Comparison of ENCODE assay signal across 23 cellular contexts in genomic region chr10:95304463-95304862, GRCh38.
"Had no signal": no experiment of that assay in that cellular context is flagged by ENCODE, and none has a peak within 500 bp of the region (broad histone marks: within the 10 kb centered on the region; RNA-seq: fewer than 3 reads in every experiment).

No MANE protein-coding gene starts in this region.

- H3K9me3 Mint-ChIP-seq: dendritic cell treated with granulocyte-macrophage colony-stimulating factor and Interleukin-4, amounts not matched to agents 40 ng/mL and 50 ng/mL, for 4 days; effector memory CD8-positive, alpha-beta T cell; immature natural killer cell; memory B cell; naive B cell; nephron progenitor cell had no signal

- H3K27ac ChIP-seq: esophagus squamous epithelium, gastroesophageal sphincter, left ventricle myocardium inferior, lower lobe of right lung, neutrophil, right atrium auricular region, thoracic aorta had no signal

- FAIRE-seq: keratinocyte, small intestine had no signal

- H3K4me3 Mint-ChIP-seq: dendritic cell treated with granulocyte-macrophage colony-stimulating factor and Interleukin-4, amounts not matched to agents 40 ng/mL and 50 ng/mL, for 4 days; effector memory CD8-positive, alpha-beta T cell; immature natural killer cell; memory B cell; naive B cell; nephron progenitor cell had no signal

- H3K27me3 ChIP-seq: esophagus squamous epithelium, gastroesophageal sphincter, neutrophil, right atrium auricular region, stomach, transverse colon had no signal

- H3K27ac Mint-ChIP-seq: dendritic cell treated with granulocyte-macrophage colony-stimulating factor and Interleukin-4, amounts not matched to agents 40 ng/mL and 50 ng/mL, for 4 days; effector memory CD8-positive, alpha-beta T cell; immature natural killer cell; memory B cell; naive B cell; nephron progenitor cell had no signal

- H3K27me3 Mint-ChIP-seq: dendritic cell treated with granulocyte-macrophage colony-stimulating factor and Interleukin-4, amounts not matched to agents 40 ng/mL and 50 ng/mL, for 4 days; effector memory CD8-positive, alpha-beta T cell; memory B cell; naive B cell had no signal

- H3K4me3 ChIP-seq: esophagus squamous epithelium, gastroesophageal sphincter, left ventricle myocardium inferior, lower lobe of right lung, right atrium auricular region, stomach, thoracic aorta, transverse colon had no signal

- ATAC-seq: effector memory CD8-positive, alpha-beta T cell; gastroesophageal sphincter; lower lobe of right lung had no signal

- H3K9me3 ChIP-seq: esophagus squamous epithelium, gastroesophageal sphincter, left ventricle myocardium inferior, lower lobe of right lung, neutrophil, right atrium auricular region, stomach, thoracic aorta, transverse colon had no signal

- H3K36me3 Mint-ChIP-seq: immature natural killer cell, memory B cell, naive B cell had no signal

- DNase-seq: effector memory CD8-positive, alpha-beta T cell; esophagus squamous epithelium; foreskin fibroblast; glutamatergic neuron; immature natural killer cell; left ventricle myocardium inferior; lower lobe of right lung; midbrain; naive B cell; nephron progenitor cell; stimulated activated CD4-positive, alpha-beta T cell treated with anti-CD3 and anti-CD28 coated beads, Interleukin-12 subunit alpha, Interleukin-12 subunit beta, amount 100 ng/mL, for 4 hours; stimulated activated naive CD4-positive, alpha-beta T cell; stomach; substantia nigra; transverse colon had no signal

- H3K36me3 ChIP-seq: esophagus squamous epithelium, gastroesophageal sphincter, left ventricle myocardium inferior, lower lobe of right lung, neutrophil, right atrium auricular region, stomach, thoracic aorta, transverse colon had no signal
